ENCODE assay signal across 1 cellular context in the genomic region with DNA sequence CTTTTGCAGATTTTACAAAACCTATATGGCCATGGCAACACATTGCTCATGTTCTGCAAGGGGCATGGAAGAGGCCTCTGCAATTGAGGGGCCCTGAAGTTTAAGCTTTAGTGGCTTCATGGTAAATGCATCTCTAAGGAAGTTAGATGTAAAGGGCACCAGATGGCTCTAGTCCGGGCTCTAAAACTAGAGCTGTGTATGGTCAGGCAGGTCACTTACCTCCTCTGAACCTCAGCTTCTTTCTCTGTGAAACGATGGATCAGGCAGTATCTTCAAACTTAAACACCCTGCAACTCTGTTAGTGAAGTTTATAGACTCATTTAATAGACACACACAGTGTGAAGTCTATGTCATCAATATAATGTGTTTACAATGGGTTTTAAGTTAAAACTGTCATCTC.
TF ChIP-seq lines count a peak whose summit lies in the region.

No MANE protein-coding gene starts in this region.

TF ChIP-seq in H1, 55 proteins besides CTCF, POLR2A, EP300 and RAD21:
- no peak for TF ChIP-seq JUN (IDR thresholded peaks at IDR 0.05; ENCODE audit: low read depth, low read length)
- no peak for TF ChIP-seq RBBP5 (IDR thresholded peaks at IDR 0.05; ENCODE audit: borderline replicate concordance, low read depth, low read length)
- no peak for TF ChIP-seq CHD1 (IDR thresholded peaks at IDR 0.05; ENCODE audit: low read depth, low read length)
- TF ChIP-seq POLR2AphosphoS5 (IDR thresholded peaks at IDR 0.05; ENCODE audit: low read depth, low read length), result no peak
- no peak for TF ChIP-seq HDAC6 (IDR thresholded peaks at IDR 0.05; ENCODE audit: low read depth, low read length)
- TF ChIP-seq SUZ12 (IDR thresholded peaks at IDR 0.05; ENCODE audit: low read length), result no peak
